ENCODE assay signal across 1 cellular context in the genomic region with DNA sequence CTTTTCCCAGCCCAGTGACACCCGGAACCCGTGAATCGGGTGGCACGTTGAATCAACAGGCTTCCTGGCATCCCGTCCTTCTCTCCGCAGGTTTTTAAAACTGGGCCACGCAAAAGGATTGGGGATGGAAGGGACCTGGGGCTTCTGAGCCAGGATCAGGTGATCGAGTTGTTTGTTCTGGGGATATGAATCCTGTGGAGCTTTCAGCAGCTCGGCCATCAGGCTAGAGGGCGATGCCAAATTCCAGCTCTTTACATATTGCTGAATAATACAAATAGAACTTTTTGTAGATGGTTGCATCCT.
TF ChIP-seq lines count a peak whose summit lies in the region.

No MANE protein-coding gene starts in this region.

TF ChIP-seq in H1, 55 proteins besides CTCF, POLR2A, EP300 and RAD21:
- TF ChIP-seq POLR2AphosphoS5 (IDR thresholded peaks at IDR 0.05; ENCODE audit: low read depth, low read length) (no peak), CREB1 (IDR thresholded peaks at IDR 0.05) (no peak), SAP30 (IDR thresholded peaks at IDR 0.05; ENCODE audit: insufficient read depth, insufficient replicate concordance, low read length) (no peak), HDAC2 (IDR thresholded peaks at IDR 0.05; ENCODE audit: borderline replicate concordance in 1 of 2, low read depth in 2 of 2, low read length in 2 of 2) (0 out of 4 replicates have a peak, but pooled peaks of 1 of the 2 experiments have one; percentile 14), NRF1 (IDR thresholded peaks at IDR 0.05; ENCODE audit: low read depth, low read length) (no peak), MAFK (IDR thresholded peaks at IDR 0.05; ENCODE audit: low read depth, low read length) (no peak), FOSL1 (IDR thresholded peaks at IDR 0.05; ENCODE audit: insufficient read depth, low read depth, low read length) (no peak)
